1 cellular context compared by ENCODE assay signal in the genomic region with DNA sequence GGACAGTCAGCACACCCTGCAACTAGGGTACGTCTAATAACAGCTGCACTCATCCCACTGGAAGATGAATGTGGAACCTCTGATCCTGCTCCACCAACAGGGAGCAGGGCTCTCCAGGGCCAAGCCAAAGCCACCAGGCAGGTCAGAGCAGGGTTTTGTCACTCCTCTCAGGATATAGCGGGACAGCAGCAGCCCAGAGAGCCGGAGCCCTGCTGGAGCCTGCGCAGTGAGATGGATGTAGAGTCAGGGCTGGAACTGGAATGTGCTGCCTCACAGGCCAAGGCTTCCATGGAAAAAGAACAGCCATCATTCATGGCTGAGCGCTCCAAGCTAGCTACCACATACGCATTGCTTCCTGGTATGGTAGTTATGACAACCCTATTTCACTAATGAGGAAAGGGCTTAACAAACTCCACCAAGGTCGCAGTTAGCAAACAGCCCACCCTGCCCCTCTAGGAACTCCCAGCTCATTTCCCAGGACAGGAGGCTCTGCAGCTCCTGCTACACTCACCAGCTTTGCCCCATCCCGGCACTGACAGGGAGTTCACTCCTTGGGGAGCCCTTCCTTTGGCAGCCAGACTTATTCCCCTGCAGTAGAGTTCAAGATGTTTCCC.
TF ChIP-seq lines count a peak whose summit lies in the region.

No MANE protein-coding gene starts in this region.

TF ChIP-seq in HepG2, 621 proteins besides CTCF, POLR2A, EP300 and RAD21 (continued from another document and continues in another):
- TF ChIP-seq, protein P1, sequence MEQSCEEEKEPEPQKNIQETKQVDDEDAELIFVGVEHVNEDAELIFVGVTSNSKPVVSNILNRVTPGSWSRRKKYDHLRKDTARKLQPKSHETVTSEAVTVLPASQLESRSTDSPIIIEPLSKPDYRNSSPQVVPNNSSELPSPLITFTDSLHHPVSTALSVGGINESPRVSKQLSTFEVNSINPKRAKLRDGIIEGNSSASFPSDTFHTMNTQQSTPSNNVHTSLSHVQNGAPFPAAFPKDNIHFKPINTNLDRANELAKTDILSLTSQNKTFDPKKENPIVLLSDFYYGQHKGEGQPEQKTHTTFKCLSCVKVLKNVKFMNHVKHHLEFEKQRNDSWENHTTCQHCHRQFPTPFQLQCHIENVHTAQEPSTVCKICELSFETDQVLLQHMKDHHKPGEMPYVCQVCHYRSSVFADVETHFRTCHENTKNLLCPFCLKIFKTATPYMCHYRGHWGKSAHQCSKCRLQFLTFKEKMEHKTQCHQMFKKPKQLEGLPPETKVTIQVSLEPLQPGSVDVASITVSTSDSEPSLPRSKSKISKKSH (CRISPR knock-in tag; IDR thresholded peaks at IDR 0.05; ENCODE audit: borderline replicate concordance) = 0 out of 2 replicates have a peak, but pooled peaks have one; percentile 13
- TF ChIP-seq SMAD1 (CRISPR knock-in tag; IDR thresholded peaks at IDR 0.05; ENCODE audit: borderline replicate concordance, low read depth) (no peak), FOXK1 (CRISPR knock-in tag; IDR thresholded peaks at IDR 0.05; ENCODE audit: borderline replicate concordance, low read depth) (no peak), RFX1 (IDR thresholded peaks at IDR 0.05) (peak; percentile 60; the same call in 1 of the 2 replicates), ZNF775 (CRISPR knock-in tag; IDR thresholded peaks at IDR 0.05; ENCODE audit: borderline replicate concordance) (no peak), HOXA9 (CRISPR knock-in tag; IDR thresholded peaks at IDR 0.05; ENCODE audit: borderline replicate concordance) (no peak), ZBTB4 (CRISPR knock-in tag; IDR thresholded peaks at IDR 0.05; ENCODE audit: borderline replicate concordance) (0 out of 2 replicates have a peak, but pooled peaks have one; percentile 82), ZBTB26 (CRISPR knock-in tag; IDR thresholded peaks at IDR 0.05; ENCODE audit: borderline replicate concordance) (0 out of 2 replicates have a peak, but pooled peaks have one; percentile 14), TEAD3 (CRISPR knock-in tag; optimal IDR thresholded peaks at IDR 0.05; ENCODE audit: borderline replicate concordance) (peak; percentile 50), ELF4 (CRISPR knock-in tag; IDR thresholded peaks at IDR 0.05; ENCODE audit: borderline replicate concordance) (no peak), MXD3 (CRISPR knock-in tag; IDR thresholded peaks at IDR 0.05) (0 out of 2 replicates have a peak, but pooled peaks have one; percentile 21), ELF3 (CRISPR knock-in tag; IDR thresholded peaks at IDR 0.05) (0 out of 2 replicates have a peak, but pooled peaks have one; percentile 39), ZNF768 (CRISPR knock-in tag; IDR thresholded peaks at IDR 0.05) (no peak), ZNF430 (CRISPR knock-in tag; IDR thresholded peaks at IDR 0.05) (0 out of 2 replicates have a peak, but pooled peaks have one; percentile 10), NKX3-1 (CRISPR knock-in tag; IDR thresholded peaks at IDR 0.05) (no peak), RFX3 (CRISPR knock-in tag; IDR thresholded peaks at IDR 0.05) (0 out of 2 replicates have a peak, but pooled peaks have one; percentile 25), ATF7-NPFF (CRISPR knock-in tag; IDR thresholded peaks at IDR 0.05; ENCODE audit: low read depth) (0 out of 2 replicates have a peak, but pooled peaks have one; percentile 36), ZNF605 (CRISPR knock-in tag; IDR thresholded peaks at IDR 0.05) (peak; percentile 37; the same call in 1 of the 2 replicates), KLF12 (CRISPR knock-in tag; IDR thresholded peaks at IDR 0.05; ENCODE audit: borderline replicate concordance) (no peak), ZNF629 (CRISPR knock-in tag; conservative IDR thresholded peaks at IDR 0.05) (0 out of 2 replicates have a peak, but pooled peaks have one; percentile 6), CHCHD3 (CRISPR knock-in tag; IDR thresholded peaks at IDR 0.05) (peak; percentile 53; the same call in 1 of the 2 replicates), ZNF766 (CRISPR knock-in tag; IDR thresholded peaks at IDR 0.05; ENCODE audit: borderline replicate concordance) (0 out of 2 replicates have a peak, but pooled peaks have one; percentile 43), ZNF451 (CRISPR knock-in tag; IDR thresholded peaks at IDR 0.05) (peak; percentile 33; the same call in 1 of the 2 replicates), ZNF761 (CRISPR knock-in tag; conservative IDR thresholded peaks at IDR 0.05) (0 out of 2 replicates have a peak, but pooled peaks have one; percentile 28), BCL6 (CRISPR knock-in tag; IDR thresholded peaks at IDR 0.05) (peak; percentile 63), AKAP8 (CRISPR knock-in tag; IDR thresholded peaks at IDR 0.05) (no peak), ZNF724P (CRISPR knock-in tag; IDR thresholded peaks at IDR 0.05; ENCODE audit: borderline replicate concordance) (0 out of 2 replicates have a peak, but pooled peaks have one; percentile 52), ZBTB38 (CRISPR knock-in tag; IDR thresholded peaks at IDR 0.05) (peak; percentile 93), ZBTB33 (CRISPR knock-in tag; IDR thresholded peaks at IDR 0.05) (peak; percentile 63), E2F2 (CRISPR knock-in tag; IDR thresholded peaks at IDR 0.05; ENCODE audit: borderline replicate concordance) (no peak), ZGPAT (CRISPR knock-in tag; IDR thresholded peaks at IDR 0.05) (no peak)
- TF ChIP-seq, protein P2, sequence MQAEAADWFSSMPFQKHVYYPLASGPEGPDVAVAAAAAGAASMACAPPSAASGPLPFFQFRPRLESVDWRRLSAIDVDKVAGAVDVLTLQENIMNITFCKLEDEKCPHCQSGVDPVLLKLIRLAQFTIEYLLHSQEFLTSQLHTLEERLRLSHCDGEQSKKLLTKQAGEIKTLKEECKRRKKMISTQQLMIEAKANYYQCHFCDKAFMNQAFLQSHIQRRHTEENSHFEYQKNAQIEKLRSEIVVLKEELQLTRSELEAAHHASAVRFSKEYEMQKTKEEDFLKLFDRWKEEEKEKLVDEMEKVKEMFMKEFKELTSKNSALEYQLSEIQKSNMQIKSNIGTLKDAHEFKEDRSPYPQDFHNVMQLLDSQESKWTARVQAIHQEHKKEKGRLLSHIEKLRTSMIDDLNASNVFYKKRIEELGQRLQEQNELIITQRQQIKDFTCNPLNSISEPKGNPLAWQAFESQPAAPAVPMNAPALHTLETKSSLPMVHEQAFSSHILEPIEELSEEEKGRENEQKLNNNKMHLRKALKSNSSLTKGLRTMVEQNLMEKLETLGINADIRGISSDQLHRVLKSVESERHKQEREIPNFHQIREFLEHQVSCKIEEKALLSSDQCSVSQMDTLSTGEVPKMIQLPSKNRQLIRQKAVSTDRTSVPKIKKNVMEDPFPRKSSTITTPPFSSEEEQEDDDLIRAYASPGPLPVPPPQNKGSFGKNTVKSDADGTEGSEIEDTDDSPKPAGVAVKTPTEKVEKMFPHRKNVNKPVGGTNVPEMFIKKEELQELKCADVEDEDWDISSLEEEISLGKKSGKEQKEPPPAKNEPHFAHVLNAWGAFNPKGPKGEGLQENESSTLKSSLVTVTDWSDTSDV (CRISPR knock-in tag; IDR thresholded peaks at IDR 0.05) = no peak
- TF ChIP-seq, protein P3, sequence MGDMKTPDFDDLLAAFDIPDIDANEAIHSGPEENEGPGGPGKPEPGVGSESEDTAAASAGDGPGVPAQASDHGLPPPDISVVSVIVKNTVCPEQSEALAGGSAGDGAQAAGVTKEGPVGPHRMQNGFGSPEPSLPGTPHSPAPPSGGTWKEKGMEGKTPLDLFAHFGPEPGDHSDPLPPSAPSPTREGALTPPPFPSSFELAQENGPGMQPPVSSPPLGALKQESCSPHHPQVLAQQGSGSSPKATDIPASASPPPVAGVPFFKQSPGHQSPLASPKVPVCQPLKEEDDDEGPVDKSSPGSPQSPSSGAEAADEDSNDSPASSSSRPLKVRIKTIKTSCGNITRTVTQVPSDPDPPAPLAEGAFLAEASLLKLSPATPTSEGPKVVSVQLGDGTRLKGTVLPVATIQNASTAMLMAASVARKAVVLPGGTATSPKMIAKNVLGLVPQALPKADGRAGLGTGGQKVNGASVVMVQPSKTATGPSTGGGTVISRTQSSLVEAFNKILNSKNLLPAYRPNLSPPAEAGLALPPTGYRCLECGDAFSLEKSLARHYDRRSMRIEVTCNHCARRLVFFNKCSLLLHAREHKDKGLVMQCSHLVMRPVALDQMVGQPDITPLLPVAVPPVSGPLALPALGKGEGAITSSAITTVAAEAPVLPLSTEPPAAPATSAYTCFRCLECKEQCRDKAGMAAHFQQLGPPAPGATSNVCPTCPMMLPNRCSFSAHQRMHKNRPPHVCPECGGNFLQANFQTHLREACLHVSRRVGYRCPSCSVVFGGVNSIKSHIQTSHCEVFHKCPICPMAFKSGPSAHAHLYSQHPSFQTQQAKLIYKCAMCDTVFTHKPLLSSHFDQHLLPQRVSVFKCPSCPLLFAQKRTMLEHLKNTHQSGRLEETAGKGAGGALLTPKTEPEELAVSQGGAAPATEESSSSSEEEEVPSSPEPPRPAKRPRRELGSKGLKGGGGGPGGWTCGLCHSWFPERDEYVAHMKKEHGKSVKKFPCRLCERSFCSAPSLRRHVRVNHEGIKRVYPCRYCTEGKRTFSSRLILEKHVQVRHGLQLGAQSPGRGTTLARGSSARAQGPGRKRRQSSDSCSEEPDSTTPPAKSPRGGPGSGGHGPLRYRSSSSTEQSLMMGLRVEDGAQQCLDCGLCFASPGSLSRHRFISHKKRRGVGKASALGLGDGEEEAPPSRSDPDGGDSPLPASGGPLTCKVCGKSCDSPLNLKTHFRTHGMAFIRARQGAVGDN (CRISPR knock-in tag; IDR thresholded peaks at IDR 0.05) = peak; percentile 68
